Comparison of ENCODE assay signal across 1 cellular context in genomic region chr2:46732127-46732526, GRCh38.
TF ChIP-seq lines count a peak whose summit lies in the region.

No MANE protein-coding gene starts in this region.

TF ChIP-seq in A549, 52 proteins besides CTCF, POLR2A, EP300 and RAD21 (continued from another document):
- TF ChIP-seq REST (IDR thresholded peaks at IDR 0.05), result no peak
- TF ChIP-seq EHMT2 (IDR thresholded peaks at IDR 0.05; ENCODE audit: low read depth), result no peak
- TF ChIP-seq PBX3 (IDR thresholded peaks at IDR 0.05), result no peak
